In the genomic region with DNA sequence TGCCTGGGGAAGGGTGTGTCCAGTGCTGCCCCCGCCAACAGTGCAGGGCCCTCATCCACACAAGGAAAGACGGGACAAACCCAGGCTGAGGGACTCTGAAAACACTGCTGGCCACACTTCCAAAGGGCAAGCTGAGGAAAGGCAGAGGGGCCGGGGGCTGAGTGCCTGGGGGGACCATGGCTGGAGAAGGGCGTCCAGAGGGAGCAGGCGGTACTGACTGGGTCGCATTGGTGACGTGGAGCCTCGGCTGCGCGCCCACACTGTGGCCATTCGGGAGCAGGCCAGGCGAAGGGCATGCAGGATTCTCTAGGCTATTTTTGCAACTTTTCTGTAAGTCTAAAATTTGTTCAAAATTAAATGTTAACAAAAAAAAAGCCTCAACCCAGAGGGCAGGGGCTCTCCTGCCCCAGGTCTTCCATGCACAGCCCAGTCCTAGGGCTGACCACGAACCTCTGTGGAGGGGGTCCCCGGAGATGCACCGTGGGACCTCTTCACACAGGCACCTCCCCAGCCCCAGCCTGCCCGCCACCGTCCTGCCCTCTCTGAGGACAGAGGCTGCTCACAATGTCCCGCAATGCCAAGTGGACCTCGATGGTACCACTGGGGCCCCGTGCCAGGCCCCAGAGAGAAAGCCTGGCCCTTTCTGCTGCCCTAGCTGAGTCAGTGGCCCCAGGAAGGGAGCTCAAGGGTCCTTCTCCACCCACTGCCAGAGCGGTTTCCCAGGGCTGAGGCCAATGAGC, we compare ENCODE assay signal across 1 cellular context.
TF ChIP-seq lines count a peak whose summit lies in the region.

No MANE protein-coding gene starts in this region.

TF ChIP-seq in GM12878, 131 proteins besides CTCF, POLR2A, EP300 and RAD21:
- TF ChIP-seq TBL1XR1 (IDR thresholded peaks at IDR 0.05; ENCODE audit: low read depth, low read length), result no peak
- no peak for TF ChIP-seq TCF3 (IDR thresholded peaks at IDR 0.05; ENCODE audit: borderline replicate concordance, insufficient read depth, low read depth, low read length)
- no peak for TF ChIP-seq LARP7 (IDR thresholded peaks at IDR 0.05)
- TF ChIP-seq NFIC (IDR thresholded peaks at IDR 0.05; ENCODE audit: low read depth, low read length), result no peak
- TF ChIP-seq GATAD2B (conservative IDR thresholded peaks at IDR 0.05; ENCODE audit: low read depth), result no peak
- no peak for TF ChIP-seq CBX3 (IDR thresholded peaks at IDR 0.05; ENCODE audit: borderline replicate concordance, low read depth)
- TF ChIP-seq IRF4 (IDR thresholded peaks at IDR 0.05; ENCODE audit: low read depth, low read length), result no peak
